In genomic region chr20:49979030-49979832, GRCh38 we compare ENCODE assay signal across 8 cellular contexts. TPM values are rescaled to one million over a fixed set of nuclear protein-coding genes. Genes with fewer than 3 reads are reported as not detected.
DNase-seq lines count a peak whose midpoint lies in the region; ATAC-seq and TF ChIP-seq lines count a peak whose summit lies in the region.

No MANE protein-coding gene starts in this region.

- peaks cover 12 to 31% (median 25%) of the 10 kb centered on the region in 7 donors for H3K4me1 Mint-ChIP-seq in naive thymus-derived CD4-positive, alpha-beta T cell
- H3K4me1 Mint-ChIP-seq in stimulated activated effector memory CD8-positive, alpha-beta T cell treated with anti-CD3 and anti-CD28 coated beads, Interleukin-12 subunit alpha, Interleukin-12 subunit beta, amount 100 ng/mL, for 72 hours = peaks cover 22% of the 10 kb centered on the region

- H3K4me1 ChIP-seq in naive thymus-derived CD4-positive, alpha-beta T cell (ENCODE audit: control insufficient read depth in 2 of 2, insufficient read depth in 2 of 2, low read length in 2 of 2) = peaks cover 11 to 18% of the 10 kb centered on the region in 2 donors

- CTCF ChIA-PET in naive thymus-derived CD4-positive, alpha-beta T cell (lab: Charles Lee) = interaction anchor here (0.6 to 5.0 kb wide), 21 partner anchors 9 to 792 kb away, joined by 3 to 61 read pairs (median 3); no protein-coding TSS in a partner anchor

- H3K27me3 ChIP-seq in naive thymus-derived CD4-positive, alpha-beta T cell (ENCODE audit: control insufficient read depth in 2 of 2, insufficient read depth in 2 of 2, low read length in 2 of 2) = no peaks in the 10 kb centered on the region

- POLR2A ChIA-PET in naive thymus-derived CD4-positive, alpha-beta T cell (lab: Charles Lee) = interaction anchor here (1.0 to 1.5 kb wide), 4 partner anchors 15 to 198 kb away, joined by 3 to 11 read pairs (median 4); no protein-coding TSS in a partner anchor

- intact Hi-C loops in naive thymus-derived CD4-positive, alpha-beta T cell (cut with micrococcal nuclease) = loop anchor here (1.0 to 5.0 kb wide), 6 partner anchors 92 to 483 kb away; no protein-coding TSS in a partner anchor

- H3K27ac Mint-ChIP-seq in naive thymus-derived CD4-positive, alpha-beta T cell = no peak overlapping the region
- no peak overlapping the region for H3K27ac Mint-ChIP-seq in stimulated activated effector memory CD8-positive, alpha-beta T cell treated with anti-CD3 and anti-CD28 coated beads, Interleukin-12 subunit alpha, Interleukin-12 subunit beta, amount 100 ng/mL, for 72 hours

- DNase-seq in GM13976 (ENCODE audit: low spot score) (peak; percentile 84), NCI-H510A treated with DMSO at 0.1 percent for 48 hours (lab: John Stamatoyannopoulos, UW) (peak; percentile 60), epithelial cell of esophagus (ENCODE audit: low read depth) (no peak), NCI-H1048 (lab: John Stamatoyannopoulos, UW) (no peak)
- peak; percentile 22 to 67 (median 65) for DNase-seq in activated CD8-positive, alpha-beta memory T cell treated with anti-CD3 and anti-CD28 coated beads for 48 hours (ENCODE audit: low read depth in 2 of 3, low spot score in 2 of 3)
- peak; percentile 47 to 82 (median 63) for DNase-seq in naive thymus-derived CD4-positive, alpha-beta T cell
- peak; percentile 72 to 86 for DNase-seq in stimulated activated effector memory CD8-positive, alpha-beta T cell treated with anti-CD3 and anti-CD28 coated beads, Interleukin-12 subunit alpha, Interleukin-12 subunit beta, amount 100 ng/mL, for 72 hours (ENCODE audit: low spot score in 2 of 2)

- no peak overlapping the region for H3K4me3 ChIP-seq in epithelial cell of esophagus (ENCODE audit: low read length)
- no peak overlapping the region for H3K4me3 ChIP-seq in naive thymus-derived CD4-positive, alpha-beta T cell (ENCODE audit: low read length)

- ATAC-seq in naive thymus-derived CD4-positive, alpha-beta T cell = peak; percentile 65
- ATAC-seq in stimulated activated effector memory CD8-positive, alpha-beta T cell treated with anti-CD3 and anti-CD28 coated beads, Interleukin-12 subunit alpha, Interleukin-12 subunit beta, amount 100 ng/mL, for 72 hours = peak; percentile 63

- in situ Hi-C loops in GM13976 (cut with MboI; ENCODE audit: low sequenced_read_pairs, unreplicated experiment) = loop anchor here (10.0 kb wide), 1 partner anchor 96 kb away; no protein-coding TSS in a partner anchor

- H3K9me3 ChIP-seq in naive thymus-derived CD4-positive, alpha-beta T cell (ENCODE audit: control insufficient read depth in 2 of 3, low read length in 3 of 3) = no peaks in the 10 kb centered on the region

- H3K36me3 ChIP-seq in naive thymus-derived CD4-positive, alpha-beta T cell (ENCODE audit: control insufficient read depth in 2 of 3, insufficient read depth in 3 of 3, low read length in 3 of 3) = no peaks in the 10 kb centered on the region

- H3K36me3 Mint-ChIP-seq in naive thymus-derived CD4-positive, alpha-beta T cell = no peaks in the 10 kb centered on the region
- peaks cover 7% of the 10 kb centered on the region for H3K36me3 Mint-ChIP-seq in stimulated activated effector memory CD8-positive, alpha-beta T cell treated with anti-CD3 and anti-CD28 coated beads, Interleukin-12 subunit alpha, Interleukin-12 subunit beta, amount 100 ng/mL, for 72 hours

- no peaks in the 10 kb centered on the region for H3K9me3 Mint-ChIP-seq in naive thymus-derived CD4-positive, alpha-beta T cell
- no peaks in the 10 kb centered on the region for H3K9me3 Mint-ChIP-seq in stimulated activated effector memory CD8-positive, alpha-beta T cell treated with anti-CD3 and anti-CD28 coated beads, Interleukin-12 subunit alpha, Interleukin-12 subunit beta, amount 100 ng/mL, for 72 hours

- TF ChIP-seq CTCF in 22Rv1 (IDR thresholded peaks at IDR 0.05) (peak; percentile 100), GM13976 (IDR thresholded peaks at IDR 0.05; ENCODE audit: borderline replicate concordance, control extremely low read depth, extremely low read depth, insufficient read depth, missing control alignments) (peak; percentile 97), epithelial cell of esophagus (IDR thresholded peaks at IDR 0.05; ENCODE audit: insufficient read depth, low read depth, low read length, missing control alignments) (peak; percentile 77)

- H3K4me3 Mint-ChIP-seq in naive thymus-derived CD4-positive, alpha-beta T cell = peak overlapping the region in 4 of 10 donors; percentile 3 to 43 (median 24)
- no peak overlapping the region for H3K4me3 Mint-ChIP-seq in stimulated activated effector memory CD8-positive, alpha-beta T cell treated with anti-CD3 and anti-CD28 coated beads, Interleukin-12 subunit alpha, Interleukin-12 subunit beta, amount 100 ng/mL, for 72 hours

- peaks cover 0 to 44% (median 0%) of the 10 kb centered on the region in 5 donors for H3K27me3 Mint-ChIP-seq in naive thymus-derived CD4-positive, alpha-beta T cell

- H3K27ac ChIP-seq in 22Rv1 = no peak overlapping the region
- no peak overlapping the region for H3K27ac ChIP-seq in naive thymus-derived CD4-positive, alpha-beta T cell (ENCODE audit: low read depth, low read length)

RNA-seq across cellular contexts. Expression of gene SNAI1, which starts 3.5 kb away (rescaled TPM):
- total RNA-seq in naive thymus-derived CD4-positive, alpha-beta T cell = 1 to 10 TPM in 2 of 5 experiments, under 1 TPM in 3; 0.22 to 7.0 (median 0.34) TPM
- polyA plus RNA-seq in naive thymus-derived CD4-positive, alpha-beta T cell = under 1 TPM; 0.28 to 0.34 TPM

RNA-seq across cellular contexts. Expression of gene RNF114, which starts 43.0 kb away (rescaled TPM):
- 100 to 1,000 TPM in 3 of 5 experiments, 10 to 100 TPM in 2; 67.1 to 113 (median 101) TPM for total RNA-seq in naive thymus-derived CD4-positive, alpha-beta T cell
- 100 to 1,000 TPM; 130 to 143 TPM for polyA plus RNA-seq in naive thymus-derived CD4-positive, alpha-beta T cell

Comparison
In these comparisons a context has a peak if more than half of its experiments do, and no peak if none do; other contexts are left out.
1. DNase-seq: peak in GM13976 (single experiment), NCI-H510A treated with DMSO at 0.1 percent for 48 hours (single experiment), activated CD8-positive, alpha-beta memory T cell treated with anti-CD3 and anti-CD28 coated beads for 48 hours (3 of 3), naive thymus-derived CD4-positive, alpha-beta T cell (9 of 9) and stimulated activated effector memory CD8-positive, alpha-beta T cell treated with anti-CD3 and anti-CD28 coated beads, Interleukin-12 subunit alpha, Interleukin-12 subunit beta, amount 100 ng/mL, for 72 hours (2 of 2); none in epithelial cell of esophagus (single experiment) and NCI-H1048 (single experiment).
2. Peak in every context shown above with its lines, with median percentiles within 50 percentile points of each other: CTCF ChIP-seq.